ENCODE assay signal across 8 cellular contexts in genomic region chr3:12995389-12996180, GRCh38.
DNase-seq lines count a peak whose midpoint lies in the region; ATAC-seq and TF ChIP-seq lines count a peak whose summit lies in the region.

No MANE protein-coding gene starts in this region.

- H3K9me3 ChIP-seq in PC-9 (ENCODE audit: insufficient read depth, low read depth): no peaks in the 10 kb centered on the region
- H3K9me3 ChIP-seq in esophagus squamous epithelium: no peaks in the 10 kb centered on the region
- H3K9me3 ChIP-seq in psoas muscle: no peaks in the 10 kb centered on the region

- peak overlapping the region; percentile 75 for H3K4me3 ChIP-seq in GM12865 (ENCODE audit: low read depth, low read length)
- H3K4me3 ChIP-seq in PC-9: peak overlapping the region; percentile 79; the same call in 1 of the 2 replicates
- H3K4me3 ChIP-seq in esophagus squamous epithelium: peak overlapping the region in 2 of 4 donors; percentile 69 to 85
- peak overlapping the region; percentile 72 for H3K4me3 ChIP-seq in psoas muscle

- CTCF ChIA-PET in PC-9 (lab: Charles Lee): interaction anchor here (0.5 to 1.1 kb wide), 3 partner anchors 9 to 488 kb away, joined by 3 to 6 read pairs (median 4); no protein-coding TSS in a partner anchor

- H3K9me2 ChIP-seq in PC-9 (ENCODE audit: insufficient read depth): no peaks in the 10 kb centered on the region

- H2AFZ ChIP-seq in PC-9: no peak overlapping the region

- WGBS in esophagus squamous epithelium, 2 donors: 63 to 73% methylated on average over 9 to 10 of the region's 10 CpGs
- 74 to 77% (median 76%) methylated on average over 10 of the region's 10 CpGs for WGBS in psoas muscle, 3 donors

- POLR2A ChIA-PET in PC-9 (lab: Charles Lee; ENCODE audit: unreplicated experiment): no interaction called here

- H4K20me1 ChIP-seq in PC-9 (ENCODE audit: insufficient read depth): no peaks in the 10 kb centered on the region

- H3K36me3 ChIP-seq in PC-9 (ENCODE audit: low read depth) (no peaks in the 10 kb centered on the region), esophagus squamous epithelium (no peaks in the 10 kb centered on the region), psoas muscle (ENCODE audit: insufficient read depth in 1 of 2, low read depth in 1 of 2) (no peaks in the 10 kb centered on the region)

- H3K79me2 ChIP-seq in PC-9 (ENCODE audit: low read depth): peaks cover 30% of the 10 kb centered on the region

- peak overlapping the region; percentile 79 for H3K4me2 ChIP-seq in PC-9

- TF ChIP-seq POLR2A in esophagus squamous epithelium (IDR thresholded peaks at IDR 0.05): no peak

- DNase-seq in GM12865 (ENCODE audit: low read depth): no peak
- DNase-seq in PC-9: no peak
- DNase-seq in esophagus squamous epithelium (lab: John Stamatoyannopoulos, UW): no peak
- DNase-seq in psoas muscle: no peak
- DNase-seq in NCI-H187 (lab: John Stamatoyannopoulos, UW): no peak
- no peak for DNase-seq in NCI-H2227 treated with DMSO at 0.1 percent for 48 hours (lab: John Stamatoyannopoulos, UW)
- DNase-seq in DMS153 (lab: John Stamatoyannopoulos, UW): no peak

- peaks cover 49% of the 10 kb centered on the region for H3F3A ChIP-seq in PC-9 (ENCODE audit: insufficient read depth, low read depth)

- no peak for TF ChIP-seq CTCF in GM12865 (IDR thresholded peaks at IDR 0.05; ENCODE audit: insufficient read depth, low read depth, low read length, missing control alignments)
- no peak for TF ChIP-seq CTCF in PC-9 (conservative IDR thresholded peaks at IDR 0.05)
- TF ChIP-seq CTCF in esophagus squamous epithelium (IDR thresholded peaks at IDR 0.05): no peak
- no peak for TF ChIP-seq CTCF in psoas muscle (IDR thresholded peaks at IDR 0.05)

- H3K27me3 ChIP-seq in PC-9 (ENCODE audit: insufficient read depth, low read depth) (no peaks in the 10 kb centered on the region), esophagus squamous epithelium (peaks cover 0 to 30% (median 0%) of the 10 kb centered on the region in 4 donors), psoas muscle (ENCODE audit: insufficient read depth in 3 of 3, low read length in 2 of 3) (no peaks in the 10 kb centered on the region)

- intact Hi-C loops in PC-9 (cut with micrococcal nuclease; ENCODE audit: unreplicated experiment) (loop anchor here (5.0 to 10.0 kb wide), 5 partner anchors 48 to 459 kb away; partner anchors contain the start of gene TMEM40), esophagus squamous epithelium (cut with DNase I) (no loop called here), psoas muscle (cut with DNase I) (no loop called here)

- H3K4me1 ChIP-seq in PC-9 (replicated peaks; ENCODE audit: insufficient read depth): peaks cover 70% of the 10 kb centered on the region
- H3K4me1 ChIP-seq in esophagus squamous epithelium: peaks cover 17 to 57% (median 24%) of the 10 kb centered on the region in 3 donors
- peaks cover 6% of the 10 kb centered on the region for H3K4me1 ChIP-seq in psoas muscle

- ATAC-seq in psoas muscle: no peak
- no peak for ATAC-seq in HG02852 (IDR thresholded peaks at IDR 0.05; ENCODE audit: unreplicated experiment)

- H3K27ac ChIP-seq in PC-9: peak overlapping the region; percentile 50
- peak overlapping the region; percentile 60 to 91 (median 88) for H3K27ac ChIP-seq in esophagus squamous epithelium
- peak overlapping the region; percentile 91 for H3K27ac ChIP-seq in psoas muscle

- TSS peak; percentile 37 for BruUV-seq in PC-9 (replicated peaks; lab: Mats Ljungman, UMichigan)
